In genomic region chr18:72056171-72056570, GRCh38 we compare ENCODE assay signal across 18 cellular contexts.
"Had no signal": no experiment of that assay in that cellular context is flagged by ENCODE, and none has a peak within 500 bp of the region (broad histone marks: within the 10 kb centered on the region; RNA-seq: fewer than 3 reads in every experiment).

No MANE protein-coding gene starts in this region.

- H3K9me3 ChIP-seq: thoracic aorta, upper lobe of right lung had no signal

- H3K9me3 Mint-ChIP-seq: dendritic cell treated with granulocyte-macrophage colony-stimulating factor and Interleukin-4, amounts not matched to agents 40 ng/mL and 50 ng/mL, for 4 days had no signal

- H3K36me3 Mint-ChIP-seq: activated CD4-positive, alpha-beta memory T cell treated with anti-CD3 and anti-CD28 coated beads for 36 hours; activated naive CD4-positive, alpha-beta T cell treated with anti-CD3 and anti-CD28 coated beads, Interleukin-2, amount 10 ng/mL, durations not matched to agents 7 days and 5 days; naive thymus-derived CD8-positive, alpha-beta T cell had no signal

- H3K27me3 ChIP-seq: upper lobe of right lung had no signal

- H3K4me1 ChIP-seq: parathyroid adenoma, upper lobe of right lung had no signal

- H3K4me3 Mint-ChIP-seq: activated CD4-positive, alpha-beta memory T cell treated with anti-CD3 and anti-CD28 coated beads for 36 hours; activated CD4-positive, alpha-beta T cell treated with anti-CD3 and anti-CD28 coated beads for 36 hours; activated naive CD4-positive, alpha-beta T cell treated with anti-CD3 and anti-CD28 coated beads, Interleukin-2, amount 10 ng/mL, durations not matched to agents 7 days and 5 days; activated T-cell treated with anti-CD3 and anti-CD28 coated beads, Interleukin-2, amount 50 U/mL, for 24 hours; dendritic cell treated with granulocyte-macrophage colony-stimulating factor and Interleukin-4, amounts not matched to agents 40 ng/mL and 50 ng/mL, for 4 days; naive thymus-derived CD8-positive, alpha-beta T cell had no signal

- H3K27ac ChIP-seq: parathyroid adenoma, thoracic aorta, upper lobe of right lung, WERI-Rb-1 had no signal

- DNase-seq: activated CD4-positive, alpha-beta memory T cell treated with anti-CD3 and anti-CD28 coated beads for 36 hours; activated CD4-positive, alpha-beta T cell treated with anti-CD3 and anti-CD28 coated beads for 36 hours; activated naive CD4-positive, alpha-beta T cell treated with anti-CD3 and anti-CD28 coated beads, Interleukin-2, amount 10 ng/mL, durations not matched to agents 7 days and 5 days; activated T-cell treated with anti-CD3 and anti-CD28 coated beads, Interleukin-2, amount 50 U/mL, for 24 hours; effector memory CD4-positive, alpha-beta T cell; foreskin fibroblast; hippocampal formation; naive thymus-derived CD8-positive, alpha-beta T cell; stimulated activated CD4-positive, alpha-beta T cell treated with anti-CD3 and anti-CD28 coated beads, Interleukin-1b, Interleukin-23, amount 100 ng/mL, for 48 hours; upper lobe of right lung; WERI-Rb-1 had no signal

- H3K27me3 Mint-ChIP-seq: activated CD4-positive, alpha-beta memory T cell treated with anti-CD3 and anti-CD28 coated beads for 36 hours; activated CD4-positive, alpha-beta T cell treated with anti-CD3 and anti-CD28 coated beads for 36 hours; activated naive CD4-positive, alpha-beta T cell treated with anti-CD3 and anti-CD28 coated beads, Interleukin-2, amount 10 ng/mL, durations not matched to agents 7 days and 5 days; activated T-cell treated with anti-CD3 and anti-CD28 coated beads, Interleukin-2, amount 50 U/mL, for 24 hours; dendritic cell treated with granulocyte-macrophage colony-stimulating factor and Interleukin-4, amounts not matched to agents 40 ng/mL and 50 ng/mL, for 4 days; naive thymus-derived CD8-positive, alpha-beta T cell had no signal

- H3K4me3 ChIP-seq: thoracic aorta, upper lobe of right lung had no signal

- FAIRE-seq: astrocyte, bronchial epithelial cell, keratinocyte had no signal

- H2AFZ ChIP-seq: parathyroid adenoma had no signal

- H3K4me1 Mint-ChIP-seq: activated CD4-positive, alpha-beta T cell treated with anti-CD3 and anti-CD28 coated beads for 36 hours; activated naive CD4-positive, alpha-beta T cell treated with anti-CD3 and anti-CD28 coated beads, Interleukin-2, amount 10 ng/mL, durations not matched to agents 7 days and 5 days; naive thymus-derived CD8-positive, alpha-beta T cell had no signal

- H3K36me3 ChIP-seq: thoracic aorta, upper lobe of right lung, WERI-Rb-1 had no signal

- ATAC-seq: activated CD4-positive, alpha-beta T cell treated with anti-CD3 and anti-CD28 coated beads for 36 hours; left lobe of liver; naive thymus-derived CD8-positive, alpha-beta T cell; upper lobe of right lung had no signal

- H3K27ac Mint-ChIP-seq: activated CD4-positive, alpha-beta memory T cell treated with anti-CD3 and anti-CD28 coated beads for 36 hours; activated CD4-positive, alpha-beta T cell treated with anti-CD3 and anti-CD28 coated beads for 36 hours; activated naive CD4-positive, alpha-beta T cell treated with anti-CD3 and anti-CD28 coated beads, Interleukin-2, amount 10 ng/mL, durations not matched to agents 7 days and 5 days; activated T-cell treated with anti-CD3 and anti-CD28 coated beads, Interleukin-2, amount 50 U/mL, for 24 hours; dendritic cell treated with granulocyte-macrophage colony-stimulating factor and Interleukin-4, amounts not matched to agents 40 ng/mL and 50 ng/mL, for 4 days; naive thymus-derived CD8-positive, alpha-beta T cell had no signal

- H3K79me2 ChIP-seq: parathyroid adenoma had no signal

- H3K9ac ChIP-seq: parathyroid adenoma had no signal
